ENCODE assay signal across 14 cellular contexts in the genomic region with DNA sequence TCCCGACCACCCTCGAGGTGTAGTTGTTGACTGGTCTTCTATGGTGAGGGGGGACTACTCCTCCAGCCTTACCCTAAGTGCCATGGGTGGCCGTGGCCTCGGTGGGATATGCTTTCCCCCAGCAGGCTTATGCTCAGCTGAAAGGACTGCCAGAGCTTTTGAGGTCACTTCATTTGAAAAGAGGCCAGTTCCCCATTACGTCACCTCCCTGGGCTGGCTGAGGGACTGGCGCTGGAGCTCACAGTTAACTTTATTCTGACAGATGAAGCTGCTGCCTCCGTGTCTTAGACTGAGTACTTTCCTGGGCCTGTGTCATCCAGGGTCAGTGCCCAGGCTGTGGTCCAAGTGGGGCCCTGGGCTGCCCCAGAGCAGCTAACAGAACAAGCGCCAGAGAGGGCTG. TPM values are rescaled to one million over a fixed set of nuclear protein-coding genes. Genes with fewer than 3 reads are reported as not detected.
DNase-seq lines count a peak whose midpoint lies in the region; ATAC-seq and TF ChIP-seq lines count a peak whose summit lies in the region.
"Had no signal": no experiment of that assay in that cellular context is flagged by ENCODE, and none has a peak within 500 bp of the region (broad histone marks: within the 10 kb centered on the region; RNA-seq: fewer than 3 reads in every experiment).

No MANE protein-coding gene starts in this region.

- H3K27ac ChIP-seq in body of pancreas (peak overlapping the region; percentile 45 to 81 (median 72)), hepatocyte (peak overlapping the region; percentile 60), sigmoid colon (peak overlapping the region; percentile 27 to 74 (median 58)), OCI-LY7 (ENCODE audit: low read depth, low read length, poor library complexity, severe bottlenecking) (no peak overlapping the region)
- H3K27ac ChIP-seq: neutrophil, upper lobe of left lung had no signal

- no peak overlapping the region for H3K4me3 Mint-ChIP-seq in activated CD8-positive, alpha-beta memory T cell treated with anti-CD3 and anti-CD28 coated beads, Interleukin-2, amount 10 ng/mL, durations not matched to agents 7 days and 5 days
- H3K4me3 Mint-ChIP-seq: CD4-positive, CD25-positive, alpha-beta regulatory T cell had no signal

- H3K27me3 ChIP-seq in body of pancreas: no peaks in the 10 kb centered on the region
- H3K27me3 ChIP-seq in hepatocyte: no peaks in the 10 kb centered on the region
- H3K27me3 ChIP-seq in sigmoid colon: no peaks in the 10 kb centered on the region
- H3K27me3 ChIP-seq: neutrophil, upper lobe of left lung had no signal

- H3K9me3 Mint-ChIP-seq in activated CD8-positive, alpha-beta memory T cell treated with anti-CD3 and anti-CD28 coated beads, Interleukin-2, amount 10 ng/mL, durations not matched to agents 7 days and 5 days (ENCODE audit: low read depth): no peaks in the 10 kb centered on the region

- peak; percentile 77 for ATAC-seq in body of pancreas
- ATAC-seq in activated CD8-positive, alpha-beta memory T cell treated with anti-CD3 and anti-CD28 coated beads, Interleukin-2, amount 10 ng/mL, durations not matched to agents 7 days and 5 days: no peak

- no peaks in the 10 kb centered on the region for H3K36me3 ChIP-seq in body of pancreas (replicated peaks in 1 of 2; ENCODE audit: insufficient read depth in 1 of 2, low read depth in 2 of 2)
- no peaks in the 10 kb centered on the region for H3K36me3 ChIP-seq in hepatocyte (replicated peaks; ENCODE audit: insufficient read depth, low read depth)
- H3K36me3 ChIP-seq in sigmoid colon: no peaks in the 10 kb centered on the region
- H3K36me3 ChIP-seq in OCI-LY7 (ENCODE audit: insufficient read depth, low read length): no peaks in the 10 kb centered on the region
- H3K36me3 ChIP-seq: neutrophil, upper lobe of left lung had no signal

- H3K4me3 ChIP-seq in body of pancreas (no peak overlapping the region), hepatocyte (no peak overlapping the region), sigmoid colon (no peak overlapping the region), OCI-LY7 (ENCODE audit: low read depth, low read length, poor library complexity, severe bottlenecking) (no peak overlapping the region)
- H3K4me3 ChIP-seq: dorsolateral prefrontal cortex, upper lobe of left lung had no signal

- H3K36me3 Mint-ChIP-seq in activated CD8-positive, alpha-beta memory T cell treated with anti-CD3 and anti-CD28 coated beads, Interleukin-2, amount 10 ng/mL, durations not matched to agents 7 days and 5 days: no peaks in the 10 kb centered on the region
- H3K36me3 Mint-ChIP-seq: CD4-positive, CD25-positive, alpha-beta regulatory T cell had no signal

- no peaks in the 10 kb centered on the region for H3K9me3 ChIP-seq in body of pancreas
- no peaks in the 10 kb centered on the region for H3K9me3 ChIP-seq in hepatocyte (ENCODE audit: low read depth)
- no peaks in the 10 kb centered on the region for H3K9me3 ChIP-seq in sigmoid colon
- no peaks in the 10 kb centered on the region for H3K9me3 ChIP-seq in OCI-LY7 (ENCODE audit: low read length)
- H3K9me3 ChIP-seq: neutrophil, upper lobe of left lung had no signal

- DNase-seq in GM04504 (ENCODE audit: low read depth) (peak; percentile 24), body of pancreas (peak; percentile 39 to 61 (median 54)), hepatocyte (ENCODE audit: low spot score) (peak; percentile 61), sigmoid colon (peak; percentile 83), OCI-LY7 (ENCODE audit: low spot score) (no peak), CD1c-positive myeloid dendritic cell (ENCODE audit: extremely low spot score) (no peak), GM13977 (ENCODE audit: low spot score) (no peak)
- no peak for DNase-seq in activated CD8-positive, alpha-beta memory T cell treated with anti-CD3 and anti-CD28 coated beads, Interleukin-2, amount 10 ng/mL, durations not matched to agents 7 days and 5 days
- DNase-seq: CD4-positive, CD25-positive, alpha-beta regulatory T cell; NCI-H2081 treated with DMSO at 0.1 percent for 48 hours had no signal

- no peak for TF ChIP-seq CTCF in body of pancreas (IDR thresholded peaks at IDR 0.05)
- TF ChIP-seq CTCF in hepatocyte (IDR thresholded peaks at IDR 0.05; ENCODE audit: poor library complexity): no peak
- no peak for TF ChIP-seq CTCF in sigmoid colon (IDR thresholded peaks at IDR 0.05)
- no peak for TF ChIP-seq CTCF in OCI-LY7 (conservative IDR thresholded peaks at IDR 0.05; ENCODE audit: low read length)
- no peak for TF ChIP-seq CTCF in GM13977 (IDR thresholded peaks at IDR 0.05; ENCODE audit: extremely low read depth, insufficient read depth, missing control alignments)

- WGBS in body of pancreas, 2 donors: 41 to 48% methylated on average over 5 to 8 of the region's 8 CpGs
- WGBS in hepatocyte (ENCODE audit: low lambda C conversion rate, missing lambda C conversion rate): 65% methylated on average over 8 of the region's 8 CpGs
- WGBS in sigmoid colon, 2 donors: 76 to 78% methylated on average over 8 of the region's 8 CpGs

- H3K27ac Mint-ChIP-seq in activated CD8-positive, alpha-beta memory T cell treated with anti-CD3 and anti-CD28 coated beads, Interleukin-2, amount 10 ng/mL, durations not matched to agents 7 days and 5 days: no peak overlapping the region

- TF ChIP-seq EP300 in sigmoid colon (IDR thresholded peaks at IDR 0.05): no peak

- no peaks in the 10 kb centered on the region for H3K4me1 Mint-ChIP-seq in activated CD8-positive, alpha-beta memory T cell treated with anti-CD3 and anti-CD28 coated beads, Interleukin-2, amount 10 ng/mL, durations not matched to agents 7 days and 5 days

- no peaks in the 10 kb centered on the region for H3K79me2 ChIP-seq in hepatocyte
- no peaks in the 10 kb centered on the region for H3K79me2 ChIP-seq in OCI-LY7 (ENCODE audit: insufficient read depth, low read depth, low read length)

- H4K20me1 ChIP-seq in hepatocyte (ENCODE audit: insufficient read depth, poor library complexity, severe bottlenecking) (no peaks in the 10 kb centered on the region), OCI-LY7 (ENCODE audit: insufficient read depth, low read length) (no peaks in the 10 kb centered on the region)

- no peaks in the 10 kb centered on the region for H3K27me3 Mint-ChIP-seq in activated CD8-positive, alpha-beta memory T cell treated with anti-CD3 and anti-CD28 coated beads, Interleukin-2, amount 10 ng/mL, durations not matched to agents 7 days and 5 days
- H3K27me3 Mint-ChIP-seq: CD4-positive, CD25-positive, alpha-beta regulatory T cell had no signal

- CTCF ChIA-PET in OCI-LY7 (lab: Charles Lee; ENCODE audit: unreplicated experiment): no interaction called here
- CTCF ChIA-PET in activated CD8-positive, alpha-beta memory T cell treated with anti-CD3 and anti-CD28 coated beads, Interleukin-2, amount 10 ng/mL, durations not matched to agents 7 days and 5 days (lab: Charles Lee): no interaction called here

- H3K4me1 ChIP-seq in body of pancreas (peaks cover 18% of the 10 kb centered on the region), hepatocyte (ENCODE audit: insufficient read depth) (peaks cover 9% of the 10 kb centered on the region), sigmoid colon (peaks cover 0 to 33% (median 23%) of the 10 kb centered on the region in 4 donors), OCI-LY7 (ENCODE audit: insufficient read depth, low read length, poor library complexity, severe bottlenecking) (no peaks in the 10 kb centered on the region)

- TF ChIP-seq POLR2A in body of pancreas (IDR thresholded peaks at IDR 0.05) (no peak), sigmoid colon (IDR thresholded peaks at IDR 0.05) (no peak)

- no peak overlapping the region for H2AFZ ChIP-seq in hepatocyte
- no peak overlapping the region for H2AFZ ChIP-seq in OCI-LY7 (ENCODE audit: low read length)

- no TSS peak for BruUV-seq in OCI-LY7 (replicated peaks; lab: Mats Ljungman, UMichigan)

- in situ Hi-C loops in GM13977 (cut with MboI; ENCODE audit: low pct_unique_long_range_greater_than_20kb, low sequenced_read_pairs, unreplicated experiment): no loop called here

- POLR2A ChIA-PET in OCI-LY7 (lab: Charles Lee): no interaction called here

- peak overlapping the region; percentile 54 for H3K4me2 ChIP-seq in hepatocyte
- no peak overlapping the region for H3K4me2 ChIP-seq in OCI-LY7 (ENCODE audit: low read length)

- H3K9me2 ChIP-seq in hepatocyte (replicated peaks; ENCODE audit: insufficient read depth): no peaks in the 10 kb centered on the region
- H3K9me2 ChIP-seq in OCI-LY7 (ENCODE audit: insufficient read depth, low read length): no peaks in the 10 kb centered on the region

- intact Hi-C loops in body of pancreas (cut with DNase I) (no loop called here), sigmoid colon (cut with DNase I) (no loop called here), OCI-LY7 (cut with micrococcal nuclease; ENCODE audit: unreplicated experiment) (no loop called here)

RNA-seq across cellular contexts. Expression of a gene that starts 42.8 kb away (rescaled TPM):
- total RNA-seq in body of pancreas (10 to 100 TPM; 25.1 to 45.9 TPM), hepatocyte (68.4 and 79.2 TPM in 2 replicates), sigmoid colon (10 to 100 TPM; 60.3 to 73.9 (median 65.2) TPM), OCI-LY7 (2022) (51.7 and 64.2 TPM in 2 replicates)
- polyA plus RNA-seq in hepatocyte (37.7 and 38.4 TPM in 2 replicates), sigmoid colon (10 to 100 TPM in 2 of 3 donors, 1 to 10 TPM in 1; 9.9 to 26.4 (median 18.0) TPM)
- total RNA-seq in OCI-LY7 (2014; rRNA removed; shearing (Covaris generic)): 47.0 and 62.1 TPM in 2 replicates
- total RNA-seq in activated CD8-positive, alpha-beta memory T cell treated with anti-CD3 and anti-CD28 coated beads, Interleukin-2, amount 10 ng/mL, durations not matched to agents 7 days and 5 days: 10 to 100 TPM; 28.1 to 38.5 TPM

RNA-seq across cellular contexts. Expression of a gene that starts 48.5 kb away (rescaled TPM):
- total RNA-seq in body of pancreas: under 1 TPM in 1 of 2 donors, not detected in 1; 0.99 TPM
- 0.03 and 0.08 TPM in 2 replicates for total RNA-seq in hepatocyte
- polyA plus RNA-seq in hepatocyte: 0.05 and 0.06 TPM in 2 replicates
- 1 to 10 TPM in 1 of 4 donors, under 1 TPM in 3; under 0.01 to 1.1 (median 0.22) TPM for total RNA-seq in sigmoid colon
- under 1 TPM in 1 of 3 donors, not detected in 2; 0.31 TPM for polyA plus RNA-seq in sigmoid colon
- 0.31 and 0.32 TPM in 2 replicates for total RNA-seq in OCI-LY7 (2014; rRNA removed; shearing (Covaris generic))
- 0.30 and 0.95 TPM in 2 replicates for total RNA-seq in OCI-LY7 (2022)
- total RNA-seq in activated CD8-positive, alpha-beta memory T cell treated with anti-CD3 and anti-CD28 coated beads, Interleukin-2, amount 10 ng/mL, durations not matched to agents 7 days and 5 days: not detected
- total RNA-seq: CD4-positive, CD25-positive, alpha-beta regulatory T cell; HT1080 had no signal

Comparison
In these comparisons a context has a peak if more than half of its experiments do, and no peak if none do; other contexts are left out.
1. DNase-seq: peak in GM04504 (single experiment), body of pancreas (4 of 4), hepatocyte (single experiment) and sigmoid colon (single experiment); none in OCI-LY7 (single experiment), CD1c-positive myeloid dendritic cell (single experiment), activated CD8-positive, alpha-beta memory T cell treated with anti-CD3 and anti-CD28 coated beads, Interleukin-2, amount 10 ng/mL, durations not matched to agents 7 days and 5 days (single experiment) and GM13977 (single experiment).